ENCODE assay signal across 21 cellular contexts in genomic region chr1:230151924-230152468, GRCh38.
"Had no signal": no experiment of that assay in that cellular context is flagged by ENCODE, and none has a peak within 500 bp of the region (broad histone marks: within the 10 kb centered on the region; RNA-seq: fewer than 3 reads in every experiment).

No MANE protein-coding gene starts in this region.

- H3K9me3 Mint-ChIP-seq: dendritic cell treated with granulocyte-macrophage colony-stimulating factor and Interleukin-4, amounts not matched to agents 40 ng/mL and 50 ng/mL, for 4 days; effector memory CD8-positive, alpha-beta T cell; naive thymus-derived CD8-positive, alpha-beta T cell had no signal

- ATAC-seq: effector memory CD8-positive, alpha-beta T cell; gastroesophageal sphincter; left lobe of liver; naive thymus-derived CD8-positive, alpha-beta T cell; pancreas; right cardiac atrium; upper lobe of right lung had no signal

- H3K36me3 ChIP-seq: esophagus squamous epithelium, gastroesophageal sphincter, pancreas, suprapubic skin, thyroid gland, upper lobe of right lung, vagina had no signal

- H3K4me3 Mint-ChIP-seq: dendritic cell treated with granulocyte-macrophage colony-stimulating factor and Interleukin-4, amounts not matched to agents 40 ng/mL and 50 ng/mL, for 4 days; effector memory CD8-positive, alpha-beta T cell; naive thymus-derived CD8-positive, alpha-beta T cell had no signal

- H3K27me3 ChIP-seq: esophagus squamous epithelium, gastroesophageal sphincter, pancreas, suprapubic skin, thyroid gland, upper lobe of right lung, vagina had no signal

- DNase-seq: effector memory CD8-positive, alpha-beta T cell; esophagus squamous epithelium; foreskin fibroblast; glutamatergic neuron; islet precursor cell; mammary epithelial cell; naive thymus-derived CD8-positive, alpha-beta T cell; occipital lobe; pancreas; right cardiac atrium; small intestine; stimulated activated CD4-positive, alpha-beta T cell treated with anti-CD3 and anti-CD28 coated beads, Interleukin-12 subunit alpha, Interleukin-12 subunit beta, amount 100 ng/mL, for 4 hours; stimulated activated naive CD4-positive, alpha-beta T cell treated with Interleukin-2 at 50 U/mL for 16 hours; thyroid gland; upper lobe of right lung had no signal

- H3K4me3 ChIP-seq: esophagus squamous epithelium, gastroesophageal sphincter, pancreas, suprapubic skin, thyroid gland, upper lobe of right lung, vagina had no signal

- H3K9me3 ChIP-seq: esophagus squamous epithelium, gastroesophageal sphincter, pancreas, suprapubic skin, thyroid gland, upper lobe of right lung, vagina had no signal

- H3K4me1 ChIP-seq: suprapubic skin had no signal

- H3K27me3 Mint-ChIP-seq: dendritic cell treated with granulocyte-macrophage colony-stimulating factor and Interleukin-4, amounts not matched to agents 40 ng/mL and 50 ng/mL, for 4 days; effector memory CD8-positive, alpha-beta T cell; naive thymus-derived CD8-positive, alpha-beta T cell; progenitor cell of endocrine pancreas had no signal

- H3K27ac ChIP-seq: suprapubic skin, thyroid gland, upper lobe of right lung, vagina had no signal
